ENCODE assay signal across 8 cellular contexts in genomic region chr1:2050482-2050792, GRCh38. TPM values are rescaled to one million over a fixed set of nuclear protein-coding genes. Genes with fewer than 3 reads are reported as not detected.
DNase-seq lines count a peak whose midpoint lies in the region; ATAC-seq and TF ChIP-seq lines count a peak whose summit lies in the region.

No MANE protein-coding gene starts in this region.

- H3K79me2 ChIP-seq in PC-9 (ENCODE audit: low read depth): peaks cover 11% of the 10 kb centered on the region
- H3K79me2 ChIP-seq in trophoblast cell (ENCODE audit: control insufficient read depth, insufficient read depth, low read length, poor library complexity): peaks cover 17% of the 10 kb centered on the region

- no peaks in the 10 kb centered on the region for H3K36me3 ChIP-seq in PC-9 (ENCODE audit: low read depth)
- no peaks in the 10 kb centered on the region for H3K36me3 ChIP-seq in esophagus muscularis mucosa
- H3K36me3 ChIP-seq in trophoblast cell (ENCODE audit: control insufficient read depth in 1 of 2, insufficient read depth in 2 of 2, low read length in 2 of 2): peaks cover 2 to 3% of the 10 kb centered on the region in 2 experiments

- peak overlapping the region; percentile 83 for H4K8ac ChIP-seq in trophoblast cell (ENCODE audit: low read depth, low read length)

- CTCF ChIA-PET in PC-9 (lab: Charles Lee): interaction anchor here (0.7 kb wide), 1 partner anchor 144 kb away, joined by 15 read pairs; no protein-coding TSS in a partner anchor

- intact Hi-C loops in PC-9 (cut with micrococcal nuclease; ENCODE audit: unreplicated experiment) (loop anchor here (2.0 kb wide), 1 partner anchor 84 kb away; no protein-coding TSS in a partner anchor), esophagus muscularis mucosa (cut with DNase I) (no loop called here)

- peak overlapping the region; percentile 39 for H2BK5ac ChIP-seq in trophoblast cell (ENCODE audit: low read depth, low read length, poor library complexity)

- H4K12ac ChIP-seq in trophoblast cell (ENCODE audit: low read depth, low read length): peak overlapping the region; percentile 79

- H3K18ac ChIP-seq in trophoblast cell (ENCODE audit: low read length): peak overlapping the region; percentile 89

- H3K79me1 ChIP-seq in trophoblast cell (ENCODE audit: low read length): peaks cover 10% of the 10 kb centered on the region

- H3K9me2 ChIP-seq in PC-9 (ENCODE audit: insufficient read depth): no peaks in the 10 kb centered on the region

- no TSS peak for BruUV-seq in PC-9 (replicated peaks; lab: Mats Ljungman, UMichigan)

- H2AK5ac ChIP-seq in trophoblast cell (ENCODE audit: low read length): no peak overlapping the region

- no peak overlapping the region for H2BK12ac ChIP-seq in trophoblast cell (ENCODE audit: low read length)

- DNase-seq in PC-9 (peak in 1 of 2 experiments; percentile 46), esophagus muscularis mucosa (ENCODE audit: extremely low spot score) (no peak), trophoblast cell (peak in 1 of 2 donors; percentile 30), SK-N-DZ (ENCODE audit: low spot score) (no peak), caudate nucleus (lab: John Stamatoyannopoulos, UW) (no peak)

- H3K9ac ChIP-seq in trophoblast cell (ENCODE audit: low read length): no peak overlapping the region

- H3K27me3 ChIP-seq in PC-9 (ENCODE audit: insufficient read depth, low read depth) (no peaks in the 10 kb centered on the region), esophagus muscularis mucosa (peaks cover 0 to 86% (median 38%) of the 10 kb centered on the region in 4 donors), trophoblast cell (ENCODE audit: insufficient read depth, low read length) (peaks cover 4% of the 10 kb centered on the region)

- peak overlapping the region; percentile 75 for H3K4ac ChIP-seq in trophoblast cell (ENCODE audit: low read depth, low read length)

- peak overlapping the region; percentile 88 for H3K14ac ChIP-seq in trophoblast cell (ENCODE audit: low read length)

- peak overlapping the region; percentile 69 for H2BK120ac ChIP-seq in trophoblast cell (ENCODE audit: insufficient read depth, low read length, poor library complexity)

- TF ChIP-seq EP300 in esophagus muscularis mucosa (IDR thresholded peaks at IDR 0.05): no peak

- POLR2A ChIA-PET in PC-9 (lab: Charles Lee; ENCODE audit: unreplicated experiment): no interaction called here

- WGBS in esophagus muscularis mucosa: 0% methylated on average over 2 of the region's 45 CpGs
- WGBS in trophoblast cell (ENCODE audit: extremely low coverage, insufficient coverage, insufficient read length): no CpG with 5 or more reads among the region's 45 CpGs

- no peaks in the 10 kb centered on the region for H4K20me1 ChIP-seq in PC-9 (ENCODE audit: insufficient read depth)

- peak; percentile 21 for ATAC-seq in GM21526 (IDR thresholded peaks at IDR 0.05; ENCODE audit: low FRiP score, unreplicated experiment)
- ATAC-seq in GM21390 (IDR thresholded peaks at IDR 0.05; ENCODE audit: unreplicated experiment): no peak
- no peak for ATAC-seq in GM19351 (IDR thresholded peaks at IDR 0.05; ENCODE audit: unreplicated experiment)

- peak overlapping the region; percentile 83 for H4K91ac ChIP-seq in trophoblast cell (ENCODE audit: low read depth, low read length)

- H3K4me3 ChIP-seq in PC-9 (peak overlapping the region; percentile 79), esophagus muscularis mucosa (peak overlapping the region; percentile 51 to 65 (median 53)), trophoblast cell (ENCODE audit: low read depth, low read length) (peak overlapping the region; percentile 96)

- H3K9me3 ChIP-seq in PC-9 (ENCODE audit: insufficient read depth, low read depth): no peaks in the 10 kb centered on the region
- H3K9me3 ChIP-seq in esophagus muscularis mucosa: no peaks in the 10 kb centered on the region
- no peaks in the 10 kb centered on the region for H3K9me3 ChIP-seq in trophoblast cell (ENCODE audit: insufficient read depth, low read depth, low read length)

- peak overlapping the region; percentile 86 for H2AFZ ChIP-seq in PC-9
- H2AFZ ChIP-seq in trophoblast cell (ENCODE audit: insufficient read depth, low read length, poor library complexity): peak overlapping the region; percentile 89

- no peak for TF ChIP-seq CTCF in PC-9 (conservative IDR thresholded peaks at IDR 0.05)
- no peak for TF ChIP-seq CTCF in esophagus muscularis mucosa (IDR thresholded peaks at IDR 0.05)

- TF ChIP-seq POLR2A in esophagus muscularis mucosa (IDR thresholded peaks at IDR 0.05; ENCODE audit: low read depth): no peak

- H3K4me1 ChIP-seq in PC-9 (replicated peaks; ENCODE audit: insufficient read depth) (0 out of 2 replicates have a peak, but pooled peaks cover 5% of the 10 kb centered on the region), esophagus muscularis mucosa (peaks cover 16 to 35% (median 28%) of the 10 kb centered on the region in 4 donors), trophoblast cell (ENCODE audit: control insufficient read depth in 1 of 2, insufficient read depth in 2 of 2, low read length in 2 of 2) (peaks cover 18 to 22% of the 10 kb centered on the region in 2 experiments)

- peak overlapping the region; percentile 87 for H3K4me2 ChIP-seq in PC-9
- H3K4me2 ChIP-seq in trophoblast cell (ENCODE audit: low read length): peak overlapping the region; percentile 87

- peaks cover 7% of the 10 kb centered on the region; the same call in 1 of the 2 replicates for H3F3A ChIP-seq in PC-9 (ENCODE audit: insufficient read depth, low read depth)

- no peak overlapping the region for H3K23ac ChIP-seq in trophoblast cell (ENCODE audit: low read length)

- H3K27ac ChIP-seq in PC-9 (no peak overlapping the region), esophagus muscularis mucosa (replicated peaks in 1 of 4) (peak overlapping the region in 1 of 4 donors; percentile 18), trophoblast cell (ENCODE audit: low read depth, low read length) (no peak overlapping the region), caudate nucleus (ENCODE audit: low read depth, low read length) (no peak overlapping the region)

RNA-seq across cellular contexts. Expression of gene PRKCZ, which starts 0.2 kb away (rescaled TPM):
- 36.0 and 36.2 TPM in 2 replicates for total RNA-seq in PC-9 (2021)
- 1 to 10 TPM; 3.1 to 5.4 (median 4.7) TPM for total RNA-seq in esophagus muscularis mucosa
- polyA plus RNA-seq in trophoblast cell (2013): 232 and 240 TPM in 2 replicates
- 4.2 and 6.3 TPM in 2 replicates for polyA plus RNA-seq in SK-N-DZ (2014; cell fraction: cytosol; rRNA removed)
- polyA plus RNA-seq in SK-N-DZ (2014; cell fraction: nucleus; rRNA removed): 5.0 and 8.7 TPM in 2 replicates

RNA-seq across cellular contexts. Expression of gene GABRD, which starts 31.3 kb away (rescaled TPM):
- not detected in 2 replicates for total RNA-seq in PC-9 (2021)
- total RNA-seq in esophagus muscularis mucosa: not detected
- 0.05 and 0.08 TPM in 2 replicates for polyA plus RNA-seq in trophoblast cell (2013)
- polyA plus RNA-seq in SK-N-DZ (2014; cell fraction: cytosol; rRNA removed): 0.15 TPM in 1 of 2 replicates, not detected in the other
- not detected in 2 replicates for polyA plus RNA-seq in SK-N-DZ (2014; cell fraction: nucleus; rRNA removed)

RNA-seq across cellular contexts. Expression of gene CFAP74, which starts 46.9 kb away (rescaled TPM):
- total RNA-seq in PC-9 (2021) (2.8 and 3.0 TPM in 2 replicates), esophagus muscularis mucosa (not detected)
- polyA plus RNA-seq in trophoblast cell (2013): 0.03 and 0.15 TPM in 2 replicates
- not detected in 2 replicates for polyA plus RNA-seq in SK-N-DZ (2014; cell fraction: cytosol; rRNA removed)
- polyA plus RNA-seq in SK-N-DZ (2014; cell fraction: nucleus; rRNA removed): not detected in 2 replicates
